Comparison of ENCODE assay signal across 2 cellular contexts in the genomic region with DNA sequence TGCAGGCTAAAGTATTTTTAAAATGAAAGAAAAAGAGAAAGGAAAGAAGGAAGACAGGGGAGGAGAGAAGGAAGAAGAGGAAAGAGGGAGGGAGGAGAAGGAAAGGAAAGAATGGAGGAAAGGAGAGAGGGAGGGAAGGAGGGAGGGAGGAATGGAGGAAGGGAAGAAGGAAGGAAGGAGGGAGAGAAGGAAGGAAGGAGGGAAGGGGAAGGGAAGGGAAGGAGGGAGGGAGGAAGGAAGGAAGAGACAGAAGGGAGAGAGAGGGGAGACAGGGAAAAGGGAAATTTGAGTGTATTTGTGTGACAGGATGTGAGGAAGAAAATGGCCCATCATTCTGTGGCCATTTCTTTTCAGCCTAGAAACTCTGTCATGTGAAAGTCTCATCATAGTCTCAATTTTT.
TF ChIP-seq lines count a peak whose summit lies in the region.

No MANE protein-coding gene starts in this region.

TF ChIP-seq in HepG2, 621 proteins besides CTCF, POLR2A, EP300 and RAD21:
- TF ChIP-seq RBM22 (optimal IDR thresholded peaks at IDR 0.05; ENCODE audit: low read length) (no peak), HNRNPK (IDR thresholded peaks at IDR 0.05; ENCODE audit: low read depth, low read length, poor library complexity, severe bottlenecking) (peak; percentile 52), ZNF510 (CRISPR knock-in tag; IDR thresholded peaks at IDR 0.05; ENCODE audit: low read depth) (no peak), CREB1 (IDR thresholded peaks at IDR 0.05) (no peak), CREB1 (CRISPR knock-in tag; IDR thresholded peaks at IDR 0.05) (no peak), ZBTB3 (CRISPR knock-in tag; IDR thresholded peaks at IDR 0.05; ENCODE audit: borderline replicate concordance, low read depth) (no peak)

TF ChIP-seq in K562, 482 proteins besides CTCF, POLR2A, EP300 and RAD21:
- TF ChIP-seq ETV5 (CRISPR knock-in tag; IDR thresholded peaks at IDR 0.05; ENCODE audit: low read depth) = no peak
- no peak for TF ChIP-seq POLR2B (IDR thresholded peaks at IDR 0.05; ENCODE audit: low read depth, partially characterized antibody)
- TF ChIP-seq, protein P1, sequence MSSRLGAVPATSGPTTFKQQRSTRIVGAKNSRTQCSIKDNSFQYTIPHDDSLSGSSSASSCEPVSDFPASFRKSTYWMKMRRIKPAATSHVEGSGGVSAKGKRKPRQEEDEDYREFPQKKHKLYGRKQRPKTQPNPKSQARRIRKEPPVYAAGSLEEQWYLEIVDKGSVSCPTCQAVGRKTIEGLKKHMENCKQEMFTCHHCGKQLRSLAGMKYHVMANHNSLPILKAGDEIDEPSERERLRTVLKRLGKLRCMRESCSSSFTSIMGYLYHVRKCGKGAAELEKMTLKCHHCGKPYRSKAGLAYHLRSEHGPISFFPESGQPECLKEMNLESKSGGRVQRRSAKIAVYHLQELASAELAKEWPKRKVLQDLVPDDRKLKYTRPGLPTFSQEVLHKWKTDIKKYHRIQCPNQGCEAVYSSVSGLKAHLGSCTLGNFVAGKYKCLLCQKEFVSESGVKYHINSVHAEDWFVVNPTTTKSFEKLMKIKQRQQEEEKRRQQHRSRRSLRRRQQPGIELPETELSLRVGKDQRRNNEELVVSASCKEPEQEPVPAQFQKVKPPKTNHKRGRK (tag; IDR thresholded peaks at IDR 0.05) = peak; percentile 72
- no peak for TF ChIP-seq SREBF2 (CRISPR knock-in tag; IDR thresholded peaks at IDR 0.05)
- TF ChIP-seq STAT5B (CRISPR knock-in tag; IDR thresholded peaks at IDR 0.05) = no peak
- TF ChIP-seq FIP1L1 (IDR thresholded peaks at IDR 0.05; ENCODE audit: low read depth, low read length, poor library complexity, severe bottlenecking) = no peak
- no peak for TF ChIP-seq ZNF699 (CRISPR knock-in tag; IDR thresholded peaks at IDR 0.05; ENCODE audit: insufficient replicate concordance)
